In the genomic region with DNA sequence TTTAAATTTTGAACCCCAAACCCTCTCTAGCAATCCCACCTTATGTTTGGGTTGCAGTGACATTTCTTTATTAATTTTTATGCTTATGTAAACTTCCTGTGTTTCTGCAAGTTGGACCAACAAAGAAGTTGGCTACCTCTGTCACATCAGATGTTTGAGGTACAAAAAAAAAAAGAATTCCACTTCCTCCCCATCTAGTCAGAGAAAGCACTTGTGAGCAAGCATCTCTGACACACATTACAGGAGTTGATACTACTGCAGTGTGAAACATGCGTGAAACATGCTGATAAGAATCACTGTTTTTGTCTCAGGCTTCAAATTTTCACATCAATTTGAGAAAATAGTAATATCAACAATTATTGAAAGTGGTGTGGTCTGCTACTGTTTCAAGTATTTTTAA, we compare ENCODE assay signal across 8 cellular contexts. TPM values are rescaled to one million over a fixed set of nuclear protein-coding genes. Genes with fewer than 3 reads are reported as not detected.
DNase-seq lines count a peak whose midpoint lies in the region; ATAC-seq and TF ChIP-seq lines count a peak whose summit lies in the region.

No MANE protein-coding gene starts in this region.

- H3K9ac ChIP-seq in neural progenitor cell = no peak overlapping the region

- H3F3A ChIP-seq in neural progenitor cell (ENCODE audit: low read depth) = peaks cover 47% of the 10 kb centered on the region

- H2AFZ ChIP-seq in neural progenitor cell (replicated peaks) = no peak overlapping the region

- peaks cover 45% of the 10 kb centered on the region for H3K79me2 ChIP-seq in neural progenitor cell (ENCODE audit: low read depth)

- H4K20me1 ChIP-seq in neural progenitor cell (ENCODE audit: low read depth) = peaks cover 38% of the 10 kb centered on the region

- no peaks in the 10 kb centered on the region for H3K27me3 ChIP-seq in neural progenitor cell

- no peak for ATAC-seq in HG03039 (IDR thresholded peaks at IDR 0.05; ENCODE audit: unreplicated experiment)

- peaks cover under 1% of the 10 kb centered on the region for H3K36me3 ChIP-seq in neural progenitor cell

- peaks cover 16% of the 10 kb centered on the region for H3K4me1 ChIP-seq in neural progenitor cell

- intact Hi-C loops in dendritic cell treated with granulocyte-macrophage colony-stimulating factor and Interleukin-4, amounts not matched to agents 40 ng/mL and 50 ng/mL, for 4 days (cut with micrococcal nuclease) = loop anchor here (2.0 kb wide), 1 partner anchor 16 kb away; no protein-coding TSS in a partner anchor

- no peaks in the 10 kb centered on the region for H3K9me3 Mint-ChIP-seq in dendritic cell treated with granulocyte-macrophage colony-stimulating factor and Interleukin-4, amounts not matched to agents 40 ng/mL and 50 ng/mL, for 4 days
- H3K9me3 Mint-ChIP-seq in neural progenitor cell = no peaks in the 10 kb centered on the region

- TF ChIP-seq CTCF in neural progenitor cell (IDR thresholded peaks at IDR 0.05) = no peak

- peak overlapping the region; percentile 91 for H3K4me3 Mint-ChIP-seq in dendritic cell treated with granulocyte-macrophage colony-stimulating factor and Interleukin-4, amounts not matched to agents 40 ng/mL and 50 ng/mL, for 4 days
- H3K4me3 Mint-ChIP-seq in neural progenitor cell = peak overlapping the region; percentile 90

- H3K4me3 ChIP-seq in neural progenitor cell = peak overlapping the region; percentile 97

- H3K27ac Mint-ChIP-seq in dendritic cell treated with granulocyte-macrophage colony-stimulating factor and Interleukin-4, amounts not matched to agents 40 ng/mL and 50 ng/mL, for 4 days = no peak overlapping the region
- no peak overlapping the region for H3K27ac Mint-ChIP-seq in neural progenitor cell

- DNase-seq in EL (peak; percentile 37), LHCN-M2 (ENCODE audit: low read depth) (peak; percentile 10), neural progenitor cell (ENCODE audit: low spot score) (no peak), NCI-H1105 (lab: John Stamatoyannopoulos, UW) (no peak), ecto neural progenitor cell (ENCODE audit: low spot score) (no peak), DMS 273 treated with DMSO at 0.1 percent for 48 hours (lab: John Stamatoyannopoulos, UW) (no peak)

- H3K4me1 Mint-ChIP-seq in dendritic cell treated with granulocyte-macrophage colony-stimulating factor and Interleukin-4, amounts not matched to agents 40 ng/mL and 50 ng/mL, for 4 days (ENCODE audit: low read depth) = peaks cover 52% of the 10 kb centered on the region
- peaks cover 21% of the 10 kb centered on the region for H3K4me1 Mint-ChIP-seq in neural progenitor cell

- peak overlapping the region; percentile 98 for H3K4me2 ChIP-seq in neural progenitor cell

- H3K36me3 Mint-ChIP-seq in dendritic cell treated with granulocyte-macrophage colony-stimulating factor and Interleukin-4, amounts not matched to agents 40 ng/mL and 50 ng/mL, for 4 days (ENCODE audit: low read depth) = peaks cover 44% of the 10 kb centered on the region
- peaks cover 4% of the 10 kb centered on the region for H3K36me3 Mint-ChIP-seq in neural progenitor cell

- no peaks in the 10 kb centered on the region for H3K27me3 Mint-ChIP-seq in dendritic cell treated with granulocyte-macrophage colony-stimulating factor and Interleukin-4, amounts not matched to agents 40 ng/mL and 50 ng/mL, for 4 days
- H3K27me3 Mint-ChIP-seq in neural progenitor cell (ENCODE audit: insufficient read depth, low read depth) = no peaks in the 10 kb centered on the region

- H3K9me3 ChIP-seq in neural progenitor cell (ENCODE audit: low read depth) = no peaks in the 10 kb centered on the region

- no peak overlapping the region for H3K27ac ChIP-seq in neural progenitor cell

RNA-seq across cellular contexts. Expression of a gene that starts 1.3 kb away (rescaled TPM):
- total RNA-seq in LHCN-M2 (2014; rRNA removed) = not detected in 2 replicates
- polyA plus RNA-seq in LHCN-M2 (2012) = 0.55 TPM
- total RNA-seq in neural progenitor cell (ENCODE audit: low replicate concordance) = not detected in 2 replicates

RNA-seq across cellular contexts. Expression of a gene that starts 47.2 kb away (rescaled TPM):
- 7.8 and 10.4 TPM in 2 replicates for total RNA-seq in LHCN-M2 (2014; rRNA removed)
- polyA plus RNA-seq in LHCN-M2 (2012) = 3.7 TPM
- total RNA-seq in neural progenitor cell (ENCODE audit: low replicate concordance) = 22.4 and 30.4 TPM in 2 replicates

RNA-seq across cellular contexts. Expression of a gene that starts 47.3 kb away (rescaled TPM):
- total RNA-seq in LHCN-M2 (2014; rRNA removed) = 64.6 and 67.8 TPM in 2 replicates
- polyA plus RNA-seq in LHCN-M2 (2012) = 59.9 TPM
- 63.0 and 141 TPM in 2 replicates for total RNA-seq in neural progenitor cell (ENCODE audit: low replicate concordance)

Comparison
In these comparisons a context has a peak if more than half of its experiments do, and no peak if none do; other contexts are left out.
1. DNase-seq: peak in EL (single experiment) and LHCN-M2 (single experiment); none in neural progenitor cell (single experiment), NCI-H1105 (single experiment), ecto neural progenitor cell (single experiment) and DMS 273 treated with DMSO at 0.1 percent for 48 hours (single experiment).